ENCODE assay signal across 1 cellular context in genomic region chr12:101854747-101855146, GRCh38.
A peak's percentile ranks its signal among the peaks of the same experiment; 100 is the strongest.
TF ChIP-seq lines count a peak whose summit lies in the region.

No MANE protein-coding gene starts in this region.

TF ChIP-seq in GM12878, 131 proteins besides CTCF, POLR2A, EP300 and RAD21 (continued from another document):
- TF ChIP-seq ETV6 (conservative IDR thresholded peaks at IDR 0.05 in 1 of 2, IDR thresholded peaks at IDR 0.05 in 1 of 2; ENCODE audit: borderline replicate concordance in 1 of 2, low read depth in 1 of 2) (peak in 1 of 2 experiments; percentile 84; a peak in 2 of 4 replicates), POU2F2 (IDR thresholded peaks at IDR 0.05; ENCODE audit: borderline replicate concordance, low read depth, low read length) (peak; percentile 38; the same call in 1 of the 3 replicates), JUNB (IDR thresholded peaks at IDR 0.05) (peak; percentile 63), ATF2 (IDR thresholded peaks at IDR 0.05; ENCODE audit: low read length) (peak; percentile 81), PBX3 (IDR thresholded peaks at IDR 0.05; ENCODE audit: insufficient replicate concordance, low read depth, low read length) (no peak), NR2C1 (IDR thresholded peaks at IDR 0.05) (peak; percentile 46; the same call in 1 of the 2 replicates), ESRRA (IDR thresholded peaks at IDR 0.05; ENCODE audit: low read length) (0 out of 2 replicates have a peak, but pooled peaks have one; percentile 68), SMARCA5 (IDR thresholded peaks at IDR 0.05) (peak; percentile 56; the same call in 1 of the 2 replicates), TAF1 (IDR thresholded peaks at IDR 0.05; ENCODE audit: borderline replicate concordance, low read depth, low read length) (no peak), LARP7 (IDR thresholded peaks at IDR 0.05) (no peak)
